ENCODE assay signal across 10 cellular contexts in genomic region chr17:51487947-51488346, GRCh38.
DNase-seq lines count a peak whose midpoint lies in the region; ATAC-seq and TF ChIP-seq lines count a peak whose summit lies in the region.
"Had no signal": no experiment of that assay in that cellular context is flagged by ENCODE, and none has a peak within 500 bp of the region (broad histone marks: within the 10 kb centered on the region; RNA-seq: fewer than 3 reads in every experiment).

No MANE protein-coding gene starts in this region.

- ATAC-seq in left lung (peak; percentile 53), HG03354 (IDR thresholded peaks at IDR 0.05; ENCODE audit: poor library complexity, severe bottlenecking, unreplicated experiment) (no peak), HG03159 (IDR thresholded peaks at IDR 0.05; ENCODE audit: unreplicated experiment) (no peak), HG02870 (IDR thresholded peaks at IDR 0.05; ENCODE audit: unreplicated experiment) (no peak), HG03280 (IDR thresholded peaks at IDR 0.05; ENCODE audit: unreplicated experiment) (no peak)

- DNase-seq in Calu3 (peak; percentile 11), left lung (no peak)
- peak; percentile 22 for DNase-seq in activated CD4-positive, alpha-beta memory T cell treated with anti-CD3 and anti-CD28 coated beads, Interleukin-2, amount 10 ng/mL, durations not matched to agents 7 days and 5 days
- DNase-seq: dermis blood vessel endothelial cell, naive B cell had no signal

- no peak overlapping the region for H3K4me3 Mint-ChIP-seq in Calu3 (ENCODE audit: low read depth, unreplicated experiment)
- H3K4me3 Mint-ChIP-seq in activated CD4-positive, alpha-beta memory T cell treated with anti-CD3 and anti-CD28 coated beads, Interleukin-2, amount 10 ng/mL, durations not matched to agents 7 days and 5 days: no peak overlapping the region
- H3K4me3 Mint-ChIP-seq: naive B cell had no signal

- TF ChIP-seq CTCF in Calu3 (IDR thresholded peaks at IDR 0.05; ENCODE audit: unreplicated experiment): peak; percentile 25
- no peak for TF ChIP-seq CTCF in left lung (IDR thresholded peaks at IDR 0.05)

- H3K4me1 Mint-ChIP-seq in Calu3 (ENCODE audit: low read depth, unreplicated experiment): no peaks in the 10 kb centered on the region
- peaks cover 2% of the 10 kb centered on the region for H3K4me1 Mint-ChIP-seq in activated CD4-positive, alpha-beta memory T cell treated with anti-CD3 and anti-CD28 coated beads, Interleukin-2, amount 10 ng/mL, durations not matched to agents 7 days and 5 days
- H3K4me1 Mint-ChIP-seq: naive B cell had no signal

- no peaks in the 10 kb centered on the region for H3K4me1 ChIP-seq in left lung

- H3K36me3 Mint-ChIP-seq in Calu3 (ENCODE audit: insufficient read depth, unreplicated experiment): no peaks in the 10 kb centered on the region
- no peaks in the 10 kb centered on the region for H3K36me3 Mint-ChIP-seq in activated CD4-positive, alpha-beta memory T cell treated with anti-CD3 and anti-CD28 coated beads, Interleukin-2, amount 10 ng/mL, durations not matched to agents 7 days and 5 days (ENCODE audit: low read depth)
- H3K36me3 Mint-ChIP-seq: naive B cell had no signal

- H3K27me3 Mint-ChIP-seq in Calu3 (ENCODE audit: unreplicated experiment): peaks cover 60% of the 10 kb centered on the region
- peaks cover 3% of the 10 kb centered on the region for H3K27me3 Mint-ChIP-seq in activated CD4-positive, alpha-beta memory T cell treated with anti-CD3 and anti-CD28 coated beads, Interleukin-2, amount 10 ng/mL, durations not matched to agents 7 days and 5 days

- H3K36me3 ChIP-seq in left lung: no peaks in the 10 kb centered on the region

- H3K4me3 ChIP-seq in left lung: no peak overlapping the region

- H3K27ac Mint-ChIP-seq in Calu3 (ENCODE audit: unreplicated experiment): no peak overlapping the region
- no peak overlapping the region for H3K27ac Mint-ChIP-seq in activated CD4-positive, alpha-beta memory T cell treated with anti-CD3 and anti-CD28 coated beads, Interleukin-2, amount 10 ng/mL, durations not matched to agents 7 days and 5 days
- H3K27ac Mint-ChIP-seq: naive B cell had no signal

- no peaks in the 10 kb centered on the region for H3K9me3 ChIP-seq in left lung

- TF ChIP-seq EP300 in Ishikawa (IDR thresholded peaks at IDR 0.05; ENCODE audit: borderline replicate concordance): no peak

- no peak overlapping the region for H3K27ac ChIP-seq in left lung

- POLR2A ChIA-PET in activated CD4-positive, alpha-beta memory T cell treated with anti-CD3 and anti-CD28 coated beads, Interleukin-2, amount 10 ng/mL, durations not matched to agents 7 days and 5 days (lab: Charles Lee): no interaction called here

- intact Hi-C loops in Calu3 (cut with micrococcal nuclease; ENCODE audit: unreplicated experiment) (no loop called here), left lung (cut with DNase I) (no loop called here)

- peak; percentile 5; the same call in 1 of the 2 replicates for TF ChIP-seq RAD21 in Ishikawa (IDR thresholded peaks at IDR 0.05; ENCODE audit: low read depth)

- BruUV-seq in Calu3 (replicated peaks; lab: Mats Ljungman, UMichigan): no TSS peak

- peaks cover 0 to 6% of the 10 kb centered on the region in 2 donors for H3K27me3 ChIP-seq in left lung

- H3K9me3 Mint-ChIP-seq in Calu3 (ENCODE audit: low read depth, unreplicated experiment): no peaks in the 10 kb centered on the region
- no peaks in the 10 kb centered on the region for H3K9me3 Mint-ChIP-seq in activated CD4-positive, alpha-beta memory T cell treated with anti-CD3 and anti-CD28 coated beads, Interleukin-2, amount 10 ng/mL, durations not matched to agents 7 days and 5 days

- CTCF ChIA-PET in Calu3 (lab: Charles Lee): interaction anchor here (1.0 to 1.4 kb wide), 2 partner anchors 9 to 88 kb away, joined by 3 read pairs; no protein-coding TSS in a partner anchor
- CTCF ChIA-PET in activated CD4-positive, alpha-beta memory T cell treated with anti-CD3 and anti-CD28 coated beads, Interleukin-2, amount 10 ng/mL, durations not matched to agents 7 days and 5 days (lab: Charles Lee): interaction anchor here (0.6 to 1.1 kb wide), 2 partner anchors 28 to 37 kb away, joined by 3 read pairs; no protein-coding TSS in a partner anchor

TF ChIP-seq in Ishikawa, 13 proteins besides CTCF, POLR2A, EP300 and RAD21:
- TF ChIP-seq REST (IDR thresholded peaks at IDR 0.05; ENCODE audit: low read depth): no peak
- no peak for TF ChIP-seq TCF12 (IDR thresholded peaks at IDR 0.05; ENCODE audit: low read depth)
- no peak for TF ChIP-seq CREB1 (IDR thresholded peaks at IDR 0.05; ENCODE audit: low read depth)
- TF ChIP-seq YY1 (IDR thresholded peaks at IDR 0.05; ENCODE audit: low read depth): no peak
- no peak for TF ChIP-seq NFIC (IDR thresholded peaks at IDR 0.05)
- no peak for TF ChIP-seq MAX (IDR thresholded peaks at IDR 0.05)
- no peak for TF ChIP-seq ZBTB7A (IDR thresholded peaks at IDR 0.05; ENCODE audit: low read depth)
- TF ChIP-seq EGR1 (IDR thresholded peaks at IDR 0.05): no peak
- TF ChIP-seq USF1 (IDR thresholded peaks at IDR 0.05): no peak
- TF ChIP-seq TEAD4 (IDR thresholded peaks at IDR 0.05): no peak
- no peak for TF ChIP-seq CEBPB (IDR thresholded peaks at IDR 0.05)
- TF ChIP-seq FOXM1 (IDR thresholded peaks at IDR 0.05; ENCODE audit: borderline replicate concordance, low read depth): no peak
- no peak for TF ChIP-seq TAF1 (IDR thresholded peaks at IDR 0.05; ENCODE audit: low read depth)

Comparison
In these comparisons a context has a peak if more than half of its experiments do, and no peak if none do; other contexts are left out.
1. DNase-seq: peak in Calu3 (single experiment) and activated CD4-positive, alpha-beta memory T cell treated with anti-CD3 and anti-CD28 coated beads, Interleukin-2, amount 10 ng/mL, durations not matched to agents 7 days and 5 days (single experiment); none in left lung (0 of 2).